Comparison of ENCODE assay signal across 21 cellular contexts in the genomic region with DNA sequence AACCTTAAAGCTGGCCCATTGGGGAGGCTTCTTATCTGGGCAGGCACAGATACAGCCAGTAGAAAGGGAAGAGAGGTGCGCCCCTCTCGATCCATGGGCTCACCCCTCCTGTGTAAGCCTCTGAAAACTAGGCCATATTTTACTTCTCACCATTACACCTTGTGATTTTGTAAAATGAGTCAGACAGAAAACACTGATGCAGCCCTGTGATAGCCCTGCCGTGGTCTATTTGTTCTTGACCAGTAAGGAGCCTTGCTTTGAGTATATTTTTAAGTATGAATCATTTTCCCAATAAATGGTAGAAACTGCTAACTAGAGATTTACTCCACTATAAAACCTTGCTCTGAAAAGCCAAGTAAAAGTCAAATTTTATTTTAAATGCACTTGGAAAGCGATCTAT.
DNase-seq lines count a peak whose midpoint lies in the region; ATAC-seq and TF ChIP-seq lines count a peak whose summit lies in the region.
"Had no signal": no experiment of that assay in that cellular context is flagged by ENCODE, and none has a peak within 500 bp of the region (broad histone marks: within the 10 kb centered on the region; RNA-seq: fewer than 3 reads in every experiment).

No MANE protein-coding gene starts in this region.

- no peak overlapping the region for H2AFZ ChIP-seq in mammary epithelial cell (ENCODE audit: low read depth, low read length)
- H2AFZ ChIP-seq: GM23338 had no signal

- H3K36me3 ChIP-seq in mammary epithelial cell (ENCODE audit: insufficient read depth, low read length) (no peaks in the 10 kb centered on the region), breast epithelium (no peaks in the 10 kb centered on the region), RWPE2 (ENCODE audit: low read depth) (no peaks in the 10 kb centered on the region)
- H3K36me3 ChIP-seq: BLaER1, HAP-1 had no signal

- H3K79me2 ChIP-seq in mammary epithelial cell (ENCODE audit: insufficient read depth, low read length): no peaks in the 10 kb centered on the region

- DNase-seq in mammary epithelial cell (peak; percentile 5), breast epithelium (ENCODE audit: low spot score in 2 of 2) (no peak), RWPE2 (ENCODE audit: low spot score) (no peak), kidney glomerular epithelial cell (lab: John Stamatoyannopoulos, UW) (peak; percentile 1), renal cortical epithelial cell (ENCODE audit: low read depth) (peak; percentile 14)
- DNase-seq: Caco-2; CD4-positive, CD25-positive, alpha-beta regulatory T cell; CD8-positive, alpha-beta T cell; DMS153; DND-41; GDM1; HFFc6 had no signal

- CTCF ChIA-PET in mammary epithelial cell (lab: Charles Lee; ENCODE audit: low non-redundant PET): no interaction called here

- H4K20me1 ChIP-seq in mammary epithelial cell (ENCODE audit: insufficient read depth, low read length): no peaks in the 10 kb centered on the region
- H4K20me1 ChIP-seq: BLaER1 had no signal

- no peak for TF ChIP-seq POLR2A in breast epithelium (IDR thresholded peaks at IDR 0.05)

- H3K27ac ChIP-seq in mammary epithelial cell (ENCODE audit: insufficient read depth, low read depth, low read length) (no peak overlapping the region), breast epithelium (no peak overlapping the region), RWPE2 (ENCODE audit: poor library complexity, severe bottlenecking) (no peak overlapping the region)
- H3K27ac ChIP-seq: 22Rv1, BLaER1, C4-2B had no signal

- 67% methylated on average over 4 of the region's 4 CpGs for WGBS in mammary epithelial cell (ENCODE audit: low coverage, missing lambda C conversion rate)

- H3K4me2 ChIP-seq in mammary epithelial cell (ENCODE audit: insufficient read depth, low read depth, low read length): no peak overlapping the region
- H3K4me2 ChIP-seq: BLaER1, GM23338 had no signal

- in situ Hi-C loops in mammary epithelial cell (cut with MboI; ENCODE audit: low sequenced_read_pairs in 2 of 2): no loop called here

- H3K4me1 ChIP-seq in mammary epithelial cell (ENCODE audit: insufficient read depth, low read length) (no peaks in the 10 kb centered on the region), breast epithelium (no peaks in the 10 kb centered on the region), RWPE2 (ENCODE audit: insufficient read depth, poor library complexity, severe bottlenecking) (no peaks in the 10 kb centered on the region)
- H3K4me1 ChIP-seq: BLaER1, HAP-1 had no signal

- BruUV-seq in mammary epithelial cell (replicated peaks; lab: Mats Ljungman, UMichigan): no TSS peak

- no peak overlapping the region for H3K9ac ChIP-seq in mammary epithelial cell (ENCODE audit: insufficient read depth, low read length)
- H3K9ac ChIP-seq: BLaER1 had no signal

- H3K9me3 ChIP-seq in mammary epithelial cell (replicated peaks; ENCODE audit: insufficient read depth, low read length) (no peaks in the 10 kb centered on the region), breast epithelium (no peaks in the 10 kb centered on the region), RWPE2 (ENCODE audit: severe bottlenecking) (no peaks in the 10 kb centered on the region)
- H3K9me3 ChIP-seq: BLaER1, HAP-1 had no signal

- no peak overlapping the region for H3K4me3 ChIP-seq in mammary epithelial cell (replicated peaks in 1 of 3; ENCODE audit: insufficient read depth in 1 of 3, low read depth in 2 of 3, low read length in 3 of 3)
- no peak overlapping the region for H3K4me3 ChIP-seq in breast epithelium
- H3K4me3 ChIP-seq in RWPE2 (ENCODE audit: severe bottlenecking): no peak overlapping the region
- H3K4me3 ChIP-seq: BLaER1, GM12878, GM23338, HAP-1 had no signal

- dilution Hi-C loops in mammary epithelial cell (cut with HindIII; ENCODE audit: low sequenced_read_pairs): no loop called here

- intact Hi-C loops in mammary epithelial cell (cut with micrococcal nuclease) (no loop called here), breast epithelium (cut with DNase I; ENCODE audit: low total_unique reads) (no loop called here)

- TF ChIP-seq CTCF in mammary epithelial cell (conservative IDR thresholded peaks at IDR 0.05 in 1 of 2, IDR thresholded peaks at IDR 0.05 in 1 of 2; ENCODE audit: extremely low read depth in 1 of 2, insufficient read depth in 1 of 2, low read depth in 1 of 2, low read length in 2 of 2) (no peak), breast epithelium (IDR thresholded peaks at IDR 0.05) (no peak), RWPE2 (IDR thresholded peaks at IDR 0.05; ENCODE audit: poor library complexity, severe bottlenecking) (no peak)

- no peaks in the 10 kb centered on the region for H3K27me3 ChIP-seq in mammary epithelial cell (ENCODE audit: insufficient read depth, low read length)
- no peaks in the 10 kb centered on the region for H3K27me3 ChIP-seq in breast epithelium
- H3K27me3 ChIP-seq in RWPE2 (ENCODE audit: insufficient read depth, poor library complexity, severe bottlenecking): no peaks in the 10 kb centered on the region
- H3K27me3 ChIP-seq: BLaER1 had no signal

- 0 out of 3 replicates have a peak, but pooled peaks have one; percentile 38 for ATAC-seq in RWPE2 (ENCODE audit: low read depth)
- ATAC-seq in GM18858 (IDR thresholded peaks at IDR 0.05; ENCODE audit: unreplicated experiment): no peak
- no peak for ATAC-seq in activated CD4-positive, CD25-positive, alpha-beta regulatory T cell treated with anti-CD3 and anti-CD28 coated beads, Interleukin-2, amount 50 U/mL, for 24 hours
- ATAC-seq in GM21786 (IDR thresholded peaks at IDR 0.05; ENCODE audit: unreplicated experiment): no peak
- ATAC-seq: CD8-positive, alpha-beta T cell; GM12878; GM23338 had no signal

Comparison
In these comparisons a context has a peak if more than half of its experiments do, and no peak if none do; other contexts are left out.
1. DNase-seq: peak in mammary epithelial cell (single experiment), kidney glomerular epithelial cell (single experiment) and renal cortical epithelial cell (single experiment); none in breast epithelium (0 of 2) and RWPE2 (single experiment).